1 cellular context compared by ENCODE assay signal in genomic region chr2:96773922-96774321, GRCh38.
TF ChIP-seq lines count a peak whose summit lies in the region.

No MANE protein-coding gene starts in this region.

TF ChIP-seq in IMR-90, 13 proteins besides CTCF, POLR2A, EP300 and RAD21:
- TF ChIP-seq ELK1 (IDR thresholded peaks at IDR 0.05; ENCODE audit: borderline replicate concordance, low read depth, low read length), result no peak
- TF ChIP-seq FOS (IDR thresholded peaks at IDR 0.05; ENCODE audit: low read depth, low read length), result no peak
- TF ChIP-seq MXI1 (IDR thresholded peaks at IDR 0.05; ENCODE audit: borderline replicate concordance, low read depth, low read length), result no peak
- TF ChIP-seq BHLHE40 (IDR thresholded peaks at IDR 0.05; ENCODE audit: low read depth, low read length), result no peak
- TF ChIP-seq SMC3 (IDR thresholded peaks at IDR 0.05; ENCODE audit: low read depth, low read length), result no peak
TF ChIP-seq in IMR-90: peak in this region for 0.
